ENCODE assay signal across 8 cellular contexts in the genomic region with DNA sequence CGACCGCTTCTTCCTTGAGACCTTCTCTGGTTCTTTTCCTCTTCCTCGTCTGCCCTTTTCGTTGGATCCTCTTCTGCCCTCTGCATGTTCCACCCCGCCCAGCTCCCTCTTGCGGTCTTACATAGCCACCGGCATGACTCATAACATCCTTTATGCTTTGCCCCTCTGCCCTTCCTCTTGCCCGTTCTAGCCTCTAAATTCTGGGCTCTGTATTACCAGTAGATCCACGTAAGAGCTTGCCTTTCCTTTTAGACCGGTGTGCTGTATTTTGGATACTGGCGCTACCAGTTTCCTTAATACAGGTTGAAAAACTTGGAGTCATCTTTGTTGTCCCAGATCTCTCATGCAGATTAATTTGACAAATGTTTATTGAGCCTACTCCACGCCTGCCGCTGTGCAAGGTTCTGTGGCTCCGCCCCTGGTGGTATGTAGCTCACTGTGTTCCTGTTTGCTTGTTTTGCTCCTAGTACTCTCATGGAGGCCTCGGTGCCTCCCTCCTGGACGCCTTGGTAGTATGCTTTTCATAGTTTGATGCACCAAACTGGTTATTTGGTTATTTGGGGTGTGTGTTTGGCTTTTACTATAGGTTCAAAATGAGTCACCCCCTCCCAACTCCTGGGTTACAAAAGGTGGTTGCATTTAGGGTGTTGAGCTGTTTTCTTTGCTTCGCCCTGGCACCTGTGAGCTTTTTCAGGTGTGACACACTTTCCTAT. TPM values are rescaled to one million over a fixed set of nuclear protein-coding genes. Genes with fewer than 3 reads are reported as not detected.
A peak's percentile ranks its signal among the peaks of the same experiment; 100 is the strongest.
DNase-seq lines count a peak whose midpoint lies in the region; ATAC-seq and TF ChIP-seq lines count a peak whose summit lies in the region.

No MANE protein-coding gene starts in this region.

- peaks cover 22% of the 10 kb centered on the region for H3K79me2 ChIP-seq in fibroblast of lung (ENCODE audit: control insufficient read depth, insufficient read depth, low read length)

- CTCF ChIA-PET in CD4-positive, alpha-beta T cell (lab: Charles Lee): interaction anchor here (1.4 to 4.0 kb wide), 5 partner anchors 10 to 30 kb away, joined by 5 to 26 read pairs (median 18); partner anchors contain the start of gene MTIF3

- H3K4me2 ChIP-seq in fibroblast of lung (ENCODE audit: extremely low read depth, insufficient read depth, low read length): peak overlapping the region; percentile 91

- H3K36me3 ChIP-seq in fibroblast of lung (ENCODE audit: control insufficient read depth, insufficient read depth, low read length): peaks cover 9% of the 10 kb centered on the region
- peaks cover 15 to 16% of the 10 kb centered on the region in 2 donors for H3K36me3 ChIP-seq in stomach smooth muscle (ENCODE audit: control insufficient read depth in 2 of 2, insufficient read depth in 2 of 2, low read length in 2 of 2)

- H3K4me1 Mint-ChIP-seq in CD4-positive, alpha-beta T cell (ENCODE audit: low read depth): peaks cover 46% of the 10 kb centered on the region
- peaks cover 44 to 47% of the 10 kb centered on the region in 2 donors for H3K4me1 Mint-ChIP-seq in natural killer cell treated with Interleukin-12 subunit alpha and Interleukin-12 subunit beta and Interleukin-15 and Interleukin-18, amount 100 ng/mL, for 72 hours (ENCODE audit: low read depth in 2 of 2)

- no peaks in the 10 kb centered on the region for H4K20me1 ChIP-seq in fibroblast of lung (ENCODE audit: control insufficient read depth, extremely low read depth, insufficient read depth, low read length)

- H3K27me3 ChIP-seq in CD4-positive, alpha-beta T cell (ENCODE audit: control insufficient read depth, insufficient read depth, low read length): no peaks in the 10 kb centered on the region
- H3K27me3 ChIP-seq in fibroblast of lung (ENCODE audit: control insufficient read depth, insufficient read depth, low read length) (no peaks in the 10 kb centered on the region), stomach smooth muscle (ENCODE audit: control insufficient read depth in 1 of 2, insufficient read depth in 2 of 2, low read length in 2 of 2) (no peaks in the 10 kb centered on the region)

- intact Hi-C loops in CD4-positive, alpha-beta T cell (cut with DNase I, micrococcal nuclease): loop anchor here (1.0 to 10.0 kb wide), 9 partner anchors 17 to 1231 kb away; partner anchors contain the start of genes MTIF3 (in 2 of the 2), LNX2 (in 1 of the 2), PAN3 (in 1 of the 2) and POLR1D (in 1 of the 2)

- DNase-seq in CD4-positive, alpha-beta T cell: peak; percentile 54 to 78 (median 70)
- DNase-seq in OCI-M1 (lab: John Stamatoyannopoulos, UW): peak; percentile 88
- peak; percentile 80 for DNase-seq in activated T-cell treated with anti-CD3 and anti-CD28 coated beads, Interleukin-2, amount 50 U/mL, for 48 hours
- peak; percentile 75 to 86 for DNase-seq in fibroblast of lung (ENCODE audit: low read depth in 2 of 2)
- peak; percentile 83 for DNase-seq in natural killer cell treated with Interleukin-12 subunit alpha and Interleukin-12 subunit beta and Interleukin-15 and Interleukin-18, amount 100 ng/mL, for 72 hours (ENCODE audit: low spot score)

- POLR2A ChIA-PET in CD4-positive, alpha-beta T cell (lab: Charles Lee): interaction anchor here (0.7 to 6.5 kb wide), 13 partner anchors 10 to 1240 kb away, joined by 3 to 389 read pairs (median 4); partner anchors contain the start of genes LNX2, MTIF3, POLR1D and RPL21

- H3K4me3 Mint-ChIP-seq in CD4-positive, alpha-beta T cell: peak overlapping the region; percentile 87
- H3K4me3 Mint-ChIP-seq in natural killer cell treated with Interleukin-12 subunit alpha and Interleukin-12 subunit beta and Interleukin-15 and Interleukin-18, amount 100 ng/mL, for 72 hours: peak overlapping the region; percentile 94

- no peaks in the 10 kb centered on the region for H3K27me3 Mint-ChIP-seq in CD4-positive, alpha-beta T cell
- no peaks in the 10 kb centered on the region for H3K27me3 Mint-ChIP-seq in natural killer cell treated with Interleukin-12 subunit alpha and Interleukin-12 subunit beta and Interleukin-15 and Interleukin-18, amount 100 ng/mL, for 72 hours

- peak; percentile 65 for ATAC-seq in CD4-positive, alpha-beta T cell (ENCODE audit: poor library complexity)
- ATAC-seq in GM19438 (IDR thresholded peaks at IDR 0.05; ENCODE audit: low read depth, unreplicated experiment): peak; percentile 65
- peak; percentile 57 for ATAC-seq in HG03571 (IDR thresholded peaks at IDR 0.05; ENCODE audit: unreplicated experiment)
- ATAC-seq in natural killer cell treated with Interleukin-12 subunit alpha and Interleukin-12 subunit beta and Interleukin-15 and Interleukin-18, amount 100 ng/mL, for 72 hours: peak; percentile 78 to 79

- H3K27ac ChIP-seq in CD4-positive, alpha-beta T cell (ENCODE audit: low read depth, low read length): peak overlapping the region; percentile 95
- H3K27ac ChIP-seq in fibroblast of lung (ENCODE audit: insufficient read depth, low read length) (peak overlapping the region; percentile 87), stomach smooth muscle (ENCODE audit: low read length) (peak overlapping the region; percentile 69)

- H3K4me3 ChIP-seq in fibroblast of lung (replicated peaks in 1 of 4; ENCODE audit: control extremely low read depth in 1 of 4, insufficient read depth in 1 of 4, low read depth in 3 of 4, low read length in 4 of 4) (peak overlapping the region; percentile 65 to 87 (median 79)), stomach smooth muscle (ENCODE audit: low read length in 2 of 2) (peak overlapping the region; percentile 90 to 94)

- H3K9ac ChIP-seq in fibroblast of lung (ENCODE audit: insufficient read depth, low read length): no peak overlapping the region
- H3K9ac ChIP-seq in stomach smooth muscle (ENCODE audit: low read length in 2 of 2): peak overlapping the region; percentile 81 to 84

- H3K9me3 ChIP-seq in CD4-positive, alpha-beta T cell (ENCODE audit: control insufficient read depth, low read length): no peaks in the 10 kb centered on the region
- H3K9me3 ChIP-seq in fibroblast of lung (ENCODE audit: control insufficient read depth, insufficient read depth, low read depth, low read length): no peaks in the 10 kb centered on the region
- no peaks in the 10 kb centered on the region for H3K9me3 ChIP-seq in stomach smooth muscle (ENCODE audit: control insufficient read depth in 2 of 2, low read length in 2 of 2)

- H3K36me3 Mint-ChIP-seq in CD4-positive, alpha-beta T cell (ENCODE audit: low read depth): peaks cover 51% of the 10 kb centered on the region
- peaks cover 26% of the 10 kb centered on the region for H3K36me3 Mint-ChIP-seq in natural killer cell treated with Interleukin-12 subunit alpha and Interleukin-12 subunit beta and Interleukin-15 and Interleukin-18, amount 100 ng/mL, for 72 hours

- no peak overlapping the region for H2AFZ ChIP-seq in fibroblast of lung (ENCODE audit: low read length)

- H3K4me1 ChIP-seq in fibroblast of lung (ENCODE audit: control insufficient read depth, extremely low read depth, insufficient read depth, low read length) (peaks cover 10% of the 10 kb centered on the region), stomach smooth muscle (ENCODE audit: control insufficient read depth, insufficient read depth, low read length) (peaks cover 31% of the 10 kb centered on the region)

- no peaks in the 10 kb centered on the region for H3K9me3 Mint-ChIP-seq in CD4-positive, alpha-beta T cell
- H3K9me3 Mint-ChIP-seq in natural killer cell treated with Interleukin-12 subunit alpha and Interleukin-12 subunit beta and Interleukin-15 and Interleukin-18, amount 100 ng/mL, for 72 hours: no peaks in the 10 kb centered on the region

- TF ChIP-seq CTCF in CD4-positive, alpha-beta T cell (IDR thresholded peaks at IDR 0.05): peak; percentile 43
- TF ChIP-seq CTCF in fibroblast of lung (conservative IDR thresholded peaks at IDR 0.05 in 1 of 2, IDR thresholded peaks at IDR 0.05 in 1 of 2; ENCODE audit: low read depth in 1 of 2, low read length in 2 of 2): peak; percentile 41 to 63

- peak overlapping the region; percentile 92 for H3K27ac Mint-ChIP-seq in CD4-positive, alpha-beta T cell
- peak overlapping the region; percentile 88 to 94 for H3K27ac Mint-ChIP-seq in natural killer cell treated with Interleukin-12 subunit alpha and Interleukin-12 subunit beta and Interleukin-15 and Interleukin-18, amount 100 ng/mL, for 72 hours

RNA-seq across cellular contexts. Expression of gene GTF3A, which starts 1.7 kb away (rescaled TPM):
- total RNA-seq in CD4-positive, alpha-beta T cell: 100 to 1,000 TPM; 129 to 132 TPM
- total RNA-seq in fibroblast of lung: 93.0 and 98.6 TPM in 2 replicates
- polyA plus RNA-seq in fibroblast of lung: 126 and 167 TPM in 2 replicates
- 75.8 and 120 TPM in 2 replicates for polyA plus RNA-seq in fibroblast of lung (2012)
- 34.5 and 47.8 TPM in 2 replicates for polyA minus RNA-seq in fibroblast of lung (ENCODE audit: low replicate concordance)
- 100 to 1,000 TPM; 107 to 244 TPM for total RNA-seq in natural killer cell treated with Interleukin-12 subunit alpha and Interleukin-12 subunit beta and Interleukin-15 and Interleukin-18, amount 100 ng/mL, for 72 hours

RNA-seq across cellular contexts. Expression of gene MTIF3, which starts 24.3 kb away (rescaled TPM):
- total RNA-seq in CD4-positive, alpha-beta T cell: 10 to 100 TPM; 13.6 to 14.5 TPM
- total RNA-seq in fibroblast of lung: 82.2 and 92.3 TPM in 2 replicates
- 83.3 and 90.0 TPM in 2 replicates for polyA plus RNA-seq in fibroblast of lung
- 40.2 and 47.1 TPM in 2 replicates for polyA plus RNA-seq in fibroblast of lung (2012)
- polyA minus RNA-seq in fibroblast of lung (ENCODE audit: low replicate concordance): 6.2 TPM in 1 of 2 replicates, not detected in the other
- total RNA-seq in natural killer cell treated with Interleukin-12 subunit alpha and Interleukin-12 subunit beta and Interleukin-15 and Interleukin-18, amount 100 ng/mL, for 72 hours: 10 to 100 TPM; 31.4 to 41.8 TPM

Comparison
In these comparisons a context has a peak if more than half of its experiments do, and no peak if none do; other contexts are left out.
1. Peak in every context shown above with its lines: DNase-seq, ATAC-seq, H3K4me3 ChIP-seq and H3K27ac ChIP-seq.